In genomic region chr15:28878209-28878608, GRCh38 we compare ENCODE assay signal across 1 cellular context.
TF ChIP-seq lines count a peak whose summit lies in the region.

No MANE protein-coding gene starts in this region.

TF ChIP-seq in K562, 482 proteins besides CTCF, POLR2A, EP300 and RAD21:
- TF ChIP-seq ETS2 (tag; IDR thresholded peaks at IDR 0.05; ENCODE audit: borderline replicate concordance, poor library complexity, severe bottlenecking) (no peak), GTF2E2 (tag; IDR thresholded peaks at IDR 0.05) (no peak), TEAD4 (IDR thresholded peaks at IDR 0.05; ENCODE audit: low read length) (no peak), TEAD4 (CRISPR knock-in tag; IDR thresholded peaks at IDR 0.05; ENCODE audit: borderline replicate concordance) (no peak), RBFOX2 (IDR thresholded peaks at IDR 0.05; ENCODE audit: low read depth, low read length) (no peak), BACH1 (tag; IDR thresholded peaks at IDR 0.05) (no peak), ZNF778 (CRISPR knock-in tag; IDR thresholded peaks at IDR 0.05) (no peak), BHLHE40 (IDR thresholded peaks at IDR 0.05; ENCODE audit: low read length) (no peak), PML (IDR thresholded peaks at IDR 0.05; ENCODE audit: low read length) (no peak), RBM34 (IDR thresholded peaks at IDR 0.05; ENCODE audit: borderline replicate concordance, insufficient read depth, low read length) (no peak), ZNF23 (CRISPR knock-in tag; IDR thresholded peaks at IDR 0.05) (no peak), SPI1 (IDR thresholded peaks at IDR 0.05; ENCODE audit: borderline replicate concordance, low read depth, low read length) (no peak), RB1 (IDR thresholded peaks at IDR 0.05; ENCODE audit: low read depth) (no peak), RFX5 (IDR thresholded peaks at IDR 0.05; ENCODE audit: low read depth, low read length) (no peak), RFX1 (IDR thresholded peaks at IDR 0.05) (no peak), CGGBP1 (CRISPR knock-in tag; IDR thresholded peaks at IDR 0.05) (no peak), ZNF584 (CRISPR knock-in tag; IDR thresholded peaks at IDR 0.05; ENCODE audit: low read depth) (no peak), FOXK2 (conservative IDR thresholded peaks at IDR 0.05 in 1 of 2, IDR thresholded peaks at IDR 0.05 in 1 of 2; ENCODE audit: low read depth in 2 of 2) (no peak), ZFX (CRISPR knock-in tag; IDR thresholded peaks at IDR 0.05) (no peak), SIX5 (IDR thresholded peaks at IDR 0.05; ENCODE audit: borderline replicate concordance in 1 of 2, insufficient read depth in 1 of 2, low read depth in 1 of 2, low read length in 2 of 2) (no peak)
- TF ChIP-seq, protein P1, sequence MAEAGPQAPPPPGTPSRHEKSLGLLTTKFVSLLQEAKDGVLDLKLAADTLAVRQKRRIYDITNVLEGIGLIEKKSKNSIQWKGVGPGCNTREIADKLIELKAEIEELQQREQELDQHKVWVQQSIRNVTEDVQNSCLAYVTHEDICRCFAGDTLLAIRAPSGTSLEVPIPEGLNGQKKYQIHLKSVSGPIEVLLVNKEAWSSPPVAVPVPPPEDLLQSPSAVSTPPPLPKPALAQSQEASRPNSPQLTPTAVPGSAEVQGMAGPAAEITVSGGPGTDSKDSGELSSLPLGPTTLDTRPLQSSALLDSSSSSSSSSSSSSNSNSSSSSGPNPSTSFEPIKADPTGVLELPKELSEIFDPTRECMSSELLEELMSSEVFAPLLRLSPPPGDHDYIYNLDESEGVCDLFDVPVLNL (CRISPR knock-in tag; IDR thresholded peaks at IDR 0.05; ENCODE audit: low read depth): no peak
